Comparison of ENCODE assay signal across 8 cellular contexts in genomic region chr1:67534627-67535065, GRCh38.
DNase-seq lines count a peak whose midpoint lies in the region; ATAC-seq and TF ChIP-seq lines count a peak whose summit lies in the region.

No MANE protein-coding gene starts in this region.

- H3K27me3 ChIP-seq in PC-3 (ENCODE audit: low read length): no peaks in the 10 kb centered on the region

- no peak overlapping the region for H3K4me2 ChIP-seq in PC-3 (ENCODE audit: low read length)

- H3F3A ChIP-seq in PC-3 (ENCODE audit: low read length, unreplicated experiment): no peaks in the 10 kb centered on the region

- POLR2A ChIA-PET in PC-3 (lab: Charles Lee; ENCODE audit: unreplicated experiment): no interaction called here

- no TSS peak for BruUV-seq in PC-3 (replicated peaks; lab: Mats Ljungman, UMichigan)

- no peak overlapping the region for H2AFZ ChIP-seq in PC-3 (ENCODE audit: low read length)

- H3K36me3 ChIP-seq in PC-3 (ENCODE audit: low read depth, low read length): no peaks in the 10 kb centered on the region

- H3K79me2 ChIP-seq in PC-3 (ENCODE audit: low read length): no peaks in the 10 kb centered on the region

- DNase-seq in NOMO-1 (lab: John Stamatoyannopoulos, UW; ENCODE audit: unreplicated experiment in 2 of 2) (peak; percentile 7 to 41), NOMO-1 treated with dmso at 0.1 percent for 144 hours (lab: John Stamatoyannopoulos, UW; ENCODE audit: unreplicated experiment) (no peak), PC-3 (no peak), fibroblast of mammary gland (ENCODE audit: low read depth) (peak; percentile 41), smooth muscle cell of the brain vasculature (ENCODE audit: low read depth, low spot score) (peak; percentile 53), epidermal melanocyte (ENCODE audit: insufficient read length, low spot score) (no peak)
- no peak for DNase-seq in stimulated activated CD4-positive, alpha-beta T cell treated with anti-CD3 and anti-CD28 coated beads, Interleukin-12 subunit alpha, Interleukin-12 subunit beta, amount 100 ng/mL, for 4 hours

- ATAC-seq in PC-3 (peak; percentile 14; the same call in 1 of the 2 replicates), GM18858 (IDR thresholded peaks at IDR 0.05; ENCODE audit: unreplicated experiment) (no peak)

- H3K9me3 ChIP-seq in PC-3 (ENCODE audit: low read length): no peaks in the 10 kb centered on the region

- H3K9ac ChIP-seq in PC-3 (ENCODE audit: low read length): no peak overlapping the region

- H3K27ac ChIP-seq in PC-3 (ENCODE audit: low read length): no peak overlapping the region

- CTCF ChIA-PET in PC-3 (lab: Charles Lee): interaction anchor here (0.5 to 1.9 kb wide), 5 partner anchors 10 to 570 kb away, joined by 4 to 19 read pairs (median 6); no protein-coding TSS in a partner anchor

- H4K20me1 ChIP-seq in PC-3 (ENCODE audit: low read length): no peaks in the 10 kb centered on the region

- peaks cover 10% of the 10 kb centered on the region for H3K4me1 ChIP-seq in PC-3 (ENCODE audit: insufficient read depth, low read length)

- H3K4me3 ChIP-seq in PC-3 (ENCODE audit: low read length): no peak overlapping the region
- H3K4me3 ChIP-seq in fibroblast of mammary gland (ENCODE audit: control insufficient read depth, low read depth, low read length): no peak overlapping the region

- no peaks in the 10 kb centered on the region for H3K9me2 ChIP-seq in PC-3 (replicated peaks; ENCODE audit: low read length)

- intact Hi-C loops in PC-3 (cut with micrococcal nuclease): loop anchor here (1.0 to 5.0 kb wide), 6 partner anchors 22 to 578 kb away; partner anchors contain the start of genes GADD45A and GNG12

- TF ChIP-seq CTCF in PC-3 (conservative IDR thresholded peaks at IDR 0.05; ENCODE audit: low read depth, low read length) (no peak), fibroblast of mammary gland (conservative IDR thresholded peaks at IDR 0.05; ENCODE audit: control insufficient read depth, insufficient read depth, low read depth, low read length) (no peak)

Comparison
In these comparisons a context has a peak if more than half of its experiments do, and no peak if none do; other contexts are left out.
1. DNase-seq: peak in NOMO-1 (2 of 2), fibroblast of mammary gland (single experiment) and smooth muscle cell of the brain vasculature (single experiment); none in NOMO-1 treated with dmso at 0.1 percent for 144 hours (single experiment), PC-3 (single experiment), epidermal melanocyte (single experiment) and stimulated activated CD4-positive, alpha-beta T cell treated with anti-CD3 and anti-CD28 coated beads, Interleukin-12 subunit alpha, Interleukin-12 subunit beta, amount 100 ng/mL, for 4 hours (single experiment).